Comparison of ENCODE assay signal across 9 cellular contexts in the genomic region with DNA sequence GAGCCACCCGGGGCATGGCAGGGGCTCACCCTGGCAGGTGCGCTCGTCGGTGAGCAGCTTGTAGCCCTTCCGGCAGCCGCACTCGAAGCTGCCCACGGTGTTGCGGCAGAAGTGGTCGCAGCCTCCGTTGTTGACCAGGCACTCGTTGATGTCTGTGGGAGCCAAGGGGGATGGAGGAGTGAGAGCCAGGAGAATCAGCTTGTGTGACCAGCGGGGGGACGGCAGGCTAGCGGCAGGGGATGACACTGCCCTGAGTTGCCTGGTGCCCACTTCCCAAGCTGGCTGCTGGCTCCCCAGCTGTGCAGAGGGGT.
"Had no signal": no experiment of that assay in that cellular context is flagged by ENCODE, and none has a peak within 500 bp of the region (broad histone marks: within the 10 kb centered on the region; RNA-seq: fewer than 3 reads in every experiment).

No MANE protein-coding gene starts in this region.

- H3K4me1 ChIP-seq: foreskin keratinocyte, gastrocnemius medialis had no signal

- DNase-seq: amniotic stem cell, gastrocnemius medialis had no signal

- H3K9me3 ChIP-seq: esophagus muscularis mucosa, gastrocnemius medialis, heart right ventricle had no signal

- H3K27me3 ChIP-seq: dorsolateral prefrontal cortex had no signal

- H3K4me3 ChIP-seq: coronary artery, dorsolateral prefrontal cortex, esophagus muscularis mucosa, gastrocnemius medialis, heart right ventricle had no signal

- H3K27ac ChIP-seq: brain microvascular endothelial cell, coronary artery, dorsolateral prefrontal cortex, esophagus muscularis mucosa, foreskin keratinocyte, gastrocnemius medialis, heart right ventricle, WERI-Rb-1 had no signal

- H3K36me3 ChIP-seq: brain microvascular endothelial cell, gastrocnemius medialis, heart right ventricle, WERI-Rb-1 had no signal
